Comparison of ENCODE assay signal across 8 cellular contexts in the genomic region with DNA sequence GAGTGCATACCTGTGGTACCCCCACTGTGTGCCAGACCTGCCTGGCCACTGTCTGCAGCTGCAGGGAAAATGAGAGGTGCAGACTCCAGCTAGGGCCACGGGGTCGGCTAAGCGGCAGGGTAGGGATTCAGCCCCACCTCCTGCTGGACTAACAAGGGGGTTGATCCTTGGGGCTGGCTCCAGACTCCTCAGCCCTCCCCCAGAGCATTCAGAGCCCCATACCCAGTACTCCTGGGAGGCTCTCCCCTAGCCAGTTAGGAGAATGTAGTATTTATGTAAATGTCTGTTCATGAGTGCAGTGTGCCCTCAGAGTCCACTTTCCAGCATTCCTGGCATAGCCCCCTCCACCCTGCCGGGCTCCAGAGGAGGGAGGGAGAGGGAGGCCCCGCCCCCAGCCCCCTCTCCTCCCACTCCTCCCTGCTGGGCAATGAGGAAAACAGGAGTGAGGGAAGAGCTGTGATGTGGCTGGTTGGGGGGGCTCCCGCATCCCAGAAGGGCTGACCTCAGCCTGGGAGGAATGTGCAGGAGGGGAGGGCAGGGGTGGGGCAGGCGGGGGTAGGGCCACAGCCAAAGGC. TPM values are rescaled to one million over a fixed set of nuclear protein-coding genes. Genes with fewer than 3 reads are reported as not detected.
DNase-seq lines count a peak whose midpoint lies in the region; ATAC-seq and TF ChIP-seq lines count a peak whose summit lies in the region.

No MANE protein-coding gene starts in this region.

- H3K4me3 ChIP-seq in esophagus muscularis mucosa (peak overlapping the region in 2 of 4 donors; percentile 11 to 30), muscle layer of duodenum (ENCODE audit: low read depth in 1 of 2, low read length in 2 of 2) (peak overlapping the region in 1 of 2 donors; percentile 40)

- H3K36me3 ChIP-seq in esophagus muscularis mucosa = peaks cover 0 to 2% (median 0%) of the 10 kb centered on the region in 4 donors
- no peaks in the 10 kb centered on the region for H3K36me3 ChIP-seq in muscle layer of duodenum (ENCODE audit: control insufficient read depth in 1 of 2, insufficient read depth in 2 of 2, low read length in 2 of 2)

- intact Hi-C loops in esophagus muscularis mucosa (cut with DNase I) = no loop called here

- H3K27ac ChIP-seq in esophagus muscularis mucosa (replicated peaks in 1 of 4) (peak overlapping the region; percentile 93 to 100 (median 96)), muscle layer of duodenum (ENCODE audit: low read length) (peak overlapping the region; percentile 87)

- H3K4me1 ChIP-seq in esophagus muscularis mucosa (peaks cover 70 to 97% (median 92%) of the 10 kb centered on the region in 4 donors), muscle layer of duodenum (ENCODE audit: control insufficient read depth in 1 of 2, insufficient read depth in 2 of 2, low read length in 2 of 2) (peaks cover 33 to 62% of the 10 kb centered on the region in 2 donors)

- no peak for TF ChIP-seq EP300 in esophagus muscularis mucosa (IDR thresholded peaks at IDR 0.05)

- no peaks in the 10 kb centered on the region for H3K9me3 ChIP-seq in esophagus muscularis mucosa
- H3K9me3 ChIP-seq in muscle layer of duodenum (ENCODE audit: control insufficient read depth in 1 of 2, low read length in 2 of 2) = no peaks in the 10 kb centered on the region

- no peak for TF ChIP-seq CTCF in esophagus muscularis mucosa (IDR thresholded peaks at IDR 0.05)

- ATAC-seq in HG03457 (IDR thresholded peaks at IDR 0.05; ENCODE audit: unreplicated experiment) = no peak

- no peaks in the 10 kb centered on the region for H3K27me3 ChIP-seq in esophagus muscularis mucosa
- no peaks in the 10 kb centered on the region for H3K27me3 ChIP-seq in muscle layer of duodenum (ENCODE audit: low read depth, low read length)

- TF ChIP-seq POLR2A in esophagus muscularis mucosa (IDR thresholded peaks at IDR 0.05; ENCODE audit: low read depth) = no peak

- DNase-seq in Ammon's horn (ENCODE audit: low spot score) = peak; percentile 91
- peak; percentile 20 for DNase-seq in NCI-H82 treated with DMSO at 0.1 percent for 48 hours (lab: John Stamatoyannopoulos, UW; ENCODE audit: unreplicated experiment)
- peak; percentile 94 for DNase-seq in esophagus muscularis mucosa (ENCODE audit: extremely low spot score)
- DNase-seq in MV-4-11 (lab: John Stamatoyannopoulos, UW) = no peak
- no peak for DNase-seq in CD1c-positive myeloid dendritic cell (ENCODE audit: extremely low spot score)
- DNase-seq in NCI-H2107 treated with DMSO at 0.1 percent for 48 hours (lab: John Stamatoyannopoulos, UW; ENCODE audit: unreplicated experiment) = no peak

- WGBS in esophagus muscularis mucosa = 17% methylated on average over 7 of the region's 7 CpGs

RNA-seq across cellular contexts. Expression of gene SEMA3B, which starts 4.5 kb away (rescaled TPM):
- 10 to 100 TPM; 37.4 to 66.6 (median 46.4) TPM for total RNA-seq in esophagus muscularis mucosa

RNA-seq across cellular contexts. Expression of gene LSMEM2, which starts 14.4 kb away (rescaled TPM):
- total RNA-seq in esophagus muscularis mucosa = not detected

RNA-seq across cellular contexts. Expression of gene IFRD2, which starts 27.8 kb away (rescaled TPM):
- 100 to 1,000 TPM in 1 of 4 donors, 10 to 100 TPM in 3; 49.4 to 106 (median 85.8) TPM for total RNA-seq in esophagus muscularis mucosa

RNA-seq across cellular contexts. Expression of gene GNAI2, which starts 28.5 kb away (rescaled TPM):
- total RNA-seq in esophagus muscularis mucosa = 100 to 1,000 TPM; 149 to 297 (median 239) TPM

RNA-seq across cellular contexts. Expression of gene HYAL3, which starts 34.7 kb away (rescaled TPM):
- total RNA-seq in esophagus muscularis mucosa = 1 to 10 TPM; 2.1 to 6.7 (median 3.4) TPM

Comparison
In these comparisons a context has a peak if more than half of its experiments do, and no peak if none do; other contexts are left out.
1. DNase-seq: peak in Ammon's horn (single experiment), NCI-H82 treated with DMSO at 0.1 percent for 48 hours (single experiment) and esophagus muscularis mucosa (single experiment); none in MV-4-11 (single experiment), CD1c-positive myeloid dendritic cell (single experiment) and NCI-H2107 treated with DMSO at 0.1 percent for 48 hours (single experiment).